In the genomic region with DNA sequence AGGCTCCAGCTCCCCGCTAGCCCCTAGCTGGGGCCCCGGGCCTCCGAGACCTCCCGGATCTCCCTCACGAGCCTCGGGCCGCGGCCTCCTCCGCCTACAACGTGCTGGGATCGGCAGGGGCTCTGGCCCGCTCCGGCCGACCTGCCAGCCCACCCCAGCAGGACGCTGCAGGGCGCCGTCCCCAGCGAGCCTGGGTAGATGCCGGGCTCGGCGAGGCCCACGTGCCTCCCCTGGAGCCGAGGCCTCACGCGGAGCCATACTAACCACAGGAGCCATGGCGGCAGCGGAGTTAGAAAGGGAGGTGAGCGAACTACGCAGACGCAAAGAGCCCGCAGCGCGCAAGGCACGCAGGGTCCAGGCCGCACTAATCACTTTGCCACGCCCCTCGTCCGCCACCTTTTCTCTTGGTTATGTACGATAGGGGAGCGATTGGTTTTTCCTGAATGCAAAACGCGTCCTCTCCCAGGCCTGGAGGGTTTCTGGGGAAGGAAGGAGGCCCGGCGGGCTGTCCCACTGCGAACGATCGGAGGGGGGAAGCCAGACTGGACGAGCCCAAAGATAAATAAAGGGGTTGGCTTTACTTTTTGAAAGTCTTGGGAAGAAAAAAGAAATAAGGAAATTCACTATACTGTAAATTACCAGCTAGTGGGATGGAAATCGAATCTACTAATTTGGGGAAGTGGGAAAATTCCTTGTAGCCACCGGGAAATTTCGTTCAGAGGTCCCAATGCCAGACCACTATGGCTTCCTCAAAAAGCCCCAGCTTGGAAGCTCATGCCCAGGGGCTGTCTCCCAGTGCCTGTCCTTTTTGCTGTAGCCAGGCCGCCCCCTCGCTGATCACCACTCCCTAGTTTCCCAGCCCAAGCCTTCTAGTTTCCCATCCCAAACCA, we compare ENCODE assay signal across 8 cellular contexts. TPM values are rescaled to one million over a fixed set of nuclear protein-coding genes. Genes with fewer than 3 reads are reported as not detected.
DNase-seq lines count a peak whose midpoint lies in the region; ATAC-seq, FAIRE-seq and TF ChIP-seq lines count a peak whose summit lies in the region.

A gene (minus strand): TSS at position 298 of the 890 bp plus-strand sequence. CDS start 22 bp downstream, at position 276.

- H3K27me3 ChIP-seq in adipocyte (replicated peaks; ENCODE audit: control insufficient read depth, insufficient read depth, low read length) (no peaks in the 10 kb centered on the region), pancreas (no peaks in the 10 kb centered on the region), tibial artery (no peaks in the 10 kb centered on the region)

- peak; percentile 94 for FAIRE-seq in pancreas (lab: Jason Lieb, UNC)

- H3K36me3 ChIP-seq in adipocyte (ENCODE audit: control insufficient read depth, insufficient read depth, low read length, severe bottlenecking) (peaks cover 22% of the 10 kb centered on the region), pancreas (peaks cover 0 to 13% (median 7%) of the 10 kb centered on the region in 3 donors), tibial artery (peaks cover 17 to 30% (median 28%) of the 10 kb centered on the region in 3 donors)

- H3K4me1 ChIP-seq in adipocyte (ENCODE audit: control insufficient read depth, insufficient read depth, low read length) (peaks cover 19% of the 10 kb centered on the region), pancreas (peaks cover 8 to 13% (median 11%) of the 10 kb centered on the region in 3 donors), tibial artery (peaks cover 0 to 31% (median 21%) of the 10 kb centered on the region in 4 donors)

- DNase-seq in NCI-H1436 (lab: John Stamatoyannopoulos, UW), result peak; percentile 98
- peak; percentile 95 for DNase-seq in T follicular helper cell (ENCODE audit: low read depth)
- DNase-seq in adipocyte (ENCODE audit: low read depth), result peak; percentile 100
- DNase-seq in Right ventricle myocardium superior, result peak; percentile 99
- peak; percentile 93 to 98 (median 98) for DNase-seq in pancreas
- peak; percentile 99 for DNase-seq in tibial artery

- intact Hi-C loops in Right ventricle myocardium superior (cut with DNase I) (loop anchor here (5.0 kb wide), 1 partner anchor 38 kb away; a partner anchor contains a TSS), pancreas (cut with DNase I) (no loop called here), tibial artery (cut with DNase I; ENCODE audit: low total_unique reads) (loop anchor here (2.0 to 5.0 kb wide), 2 partner anchors 38 to 193 kb away; a partner anchor contains a TSS)

- H3K9me3 ChIP-seq in adipocyte (ENCODE audit: control insufficient read depth, low read length) (no peaks in the 10 kb centered on the region), pancreas (no peaks in the 10 kb centered on the region), tibial artery (no peaks in the 10 kb centered on the region)

- H3K27ac ChIP-seq in pancreas, result peak within 1 kb of the TSS; percentile 59 to 79 (median 66)
- peak within 1 kb of the TSS; percentile 71 to 84 for H3K27ac ChIP-seq in tibial artery

- 2% methylated on average over 53 of the region's 53 CpGs for WGBS in pancreas, 2 donors

- peak within 1 kb of the TSS; percentile 93 for H3K9ac ChIP-seq in adipocyte (ENCODE audit: low read length)

- H3K4me3 ChIP-seq in GM12875 (ENCODE audit: low read depth, low read length), result peak within 1 kb of the TSS; percentile 96
- peak within 1 kb of the TSS; percentile 89 for H3K4me3 ChIP-seq in adipocyte (ENCODE audit: low read length)
- peak within 1 kb of the TSS; percentile 71 to 100 (median 85) for H3K4me3 ChIP-seq in pancreas
- peak within 1 kb of the TSS; percentile 92 to 97 for H3K4me3 ChIP-seq in tibial artery

- no peak for TF ChIP-seq CTCF in GM12875 (IDR thresholded peaks at IDR 0.05; ENCODE audit: borderline replicate concordance, insufficient read depth, low read depth, low read length)
- no peak for TF ChIP-seq CTCF in pancreas (IDR thresholded peaks at IDR 0.05)
- TF ChIP-seq CTCF in tibial artery (IDR thresholded peaks at IDR 0.05), result no peak

- ATAC-seq in HG02798 (IDR thresholded peaks at IDR 0.05; ENCODE audit: poor library complexity, unreplicated experiment), result peak; percentile 97
- ATAC-seq in Right ventricle myocardium superior (ENCODE audit: poor library complexity), result peak; percentile 99
- peak; percentile 97 to 99 (median 98) for ATAC-seq in pancreas

RNA-seq across cellular contexts. Expression of the gene that starts here (rescaled TPM):
- total RNA-seq in Right ventricle myocardium superior (234 TPM), pancreas (100 to 1,000 TPM; 186 to 264 (median 221) TPM)
- polyA plus RNA-seq in pancreas, result 100 to 1,000 TPM; 252 to 378 TPM

Comparison
In these comparisons a context has a peak if more than half of its experiments do, and no peak if none do; other contexts are left out.
1. Peak in every context shown above with its lines: DNase-seq, ATAC-seq, H3K4me3 ChIP-seq and H3K27ac ChIP-seq.
2. intact Hi-C loops: an anchor here in Right ventricle myocardium superior (5.0 kb wide) and tibial artery (2.0 to 5.0 kb wide); none called in pancreas.